In genomic region chr5:50727149-50727496, GRCh38 we compare ENCODE assay signal across 8 cellular contexts.
A peak's percentile ranks its signal among the peaks of the same experiment; 100 is the strongest.
DNase-seq lines count a peak whose midpoint lies in the region; ATAC-seq and TF ChIP-seq lines count a peak whose summit lies in the region.

No MANE protein-coding gene starts in this region.

- H3K27ac Mint-ChIP-seq in stimulated activated naive CD8-positive, alpha-beta T cell treated with anti-CD3 and anti-CD28 coated beads, Interleukin-15, Interleukin-2, amounts not matched to agents 100 ng/mL and 50 ng/mL, for 24 hours, result peak overlapping the region; percentile 91

- H3K27ac ChIP-seq in epithelial cell of prostate, result peak overlapping the region; percentile 15

- ATAC-seq in HG03442 (IDR thresholded peaks at IDR 0.05; ENCODE audit: unreplicated experiment) (no peak), HG03432 (IDR thresholded peaks at IDR 0.05; ENCODE audit: unreplicated experiment) (no peak)

- no peak for TF ChIP-seq CTCF in GM20000 (IDR thresholded peaks at IDR 0.05; ENCODE audit: extremely low read depth, missing control alignments)

- no peaks in the 10 kb centered on the region for H3K27me3 Mint-ChIP-seq in stimulated activated naive CD8-positive, alpha-beta T cell treated with anti-CD3 and anti-CD28 coated beads, Interleukin-15, Interleukin-2, amounts not matched to agents 100 ng/mL and 50 ng/mL, for 24 hours

- H3K9me3 Mint-ChIP-seq in stimulated activated naive CD8-positive, alpha-beta T cell treated with anti-CD3 and anti-CD28 coated beads, Interleukin-15, Interleukin-2, amounts not matched to agents 100 ng/mL and 50 ng/mL, for 24 hours, result no peaks in the 10 kb centered on the region

- peak; percentile 12 for DNase-seq in activated gamma-delta T cell treated with Interleukin-2 at 50 U/mL for 16 hours
- no peak for DNase-seq in activated gamma-delta T cell (lab: John Stamatoyannopoulos, UW)
- DNase-seq in RPMI7951 (ENCODE audit: low read depth), result peak; percentile 78
- peak; percentile 46 for DNase-seq in epithelial cell of prostate (ENCODE audit: low read depth, low spot score)
- no peak for DNase-seq in GM20000 (ENCODE audit: low spot score)

- H3K4me3 Mint-ChIP-seq in stimulated activated naive CD8-positive, alpha-beta T cell treated with anti-CD3 and anti-CD28 coated beads, Interleukin-15, Interleukin-2, amounts not matched to agents 100 ng/mL and 50 ng/mL, for 24 hours, result peak overlapping the region; percentile 59

- H3K36me3 Mint-ChIP-seq in stimulated activated naive CD8-positive, alpha-beta T cell treated with anti-CD3 and anti-CD28 coated beads, Interleukin-15, Interleukin-2, amounts not matched to agents 100 ng/mL and 50 ng/mL, for 24 hours (ENCODE audit: low read depth), result peaks cover 12% of the 10 kb centered on the region

- H3K4me1 Mint-ChIP-seq in stimulated activated naive CD8-positive, alpha-beta T cell treated with anti-CD3 and anti-CD28 coated beads, Interleukin-15, Interleukin-2, amounts not matched to agents 100 ng/mL and 50 ng/mL, for 24 hours (ENCODE audit: low read depth), result peaks cover 81% of the 10 kb centered on the region

Comparison
In these comparisons a context has a peak if more than half of its experiments do, and no peak if none do; other contexts are left out.
1. DNase-seq: peak in activated gamma-delta T cell treated with Interleukin-2 at 50 U/mL for 16 hours (single experiment), RPMI7951 (single experiment) and epithelial cell of prostate (single experiment); none in activated gamma-delta T cell (single experiment) and GM20000 (single experiment).